1 cellular context compared by ENCODE assay signal in genomic region chr10:43134126-43134905, GRCh38.
TF ChIP-seq lines count a peak whose summit lies in the region.

No MANE protein-coding gene starts in this region.

TF ChIP-seq in A549, 52 proteins besides CTCF, POLR2A, EP300 and RAD21:
- TF ChIP-seq CBX2 (IDR thresholded peaks at IDR 0.05; ENCODE audit: borderline replicate concordance, low read depth): no peak
- no peak for TF ChIP-seq MAFK (IDR thresholded peaks at IDR 0.05; ENCODE audit: partially characterized antibody)
- no peak for TF ChIP-seq FOSB (CRISPR knock-in tag; IDR thresholded peaks at IDR 0.05)
- TF ChIP-seq RFX5 (IDR thresholded peaks at IDR 0.05): no peak
- no peak for TF ChIP-seq ZC3H11A (IDR thresholded peaks at IDR 0.05)
- TF ChIP-seq BHLHE40 (IDR thresholded peaks at IDR 0.05; ENCODE audit: low read depth, low read length): no peak
- no peak for TF ChIP-seq HDAC2 (IDR thresholded peaks at IDR 0.05)
- TF ChIP-seq REST (IDR thresholded peaks at IDR 0.05): no peak
